Comparison of ENCODE assay signal across 8 cellular contexts in genomic region chr1:156489166-156489934, GRCh38. TPM values are rescaled to one million over a fixed set of nuclear protein-coding genes. Genes with fewer than 3 reads are reported as not detected.
DNase-seq lines count a peak whose midpoint lies in the region; ATAC-seq, FAIRE-seq and TF ChIP-seq lines count a peak whose summit lies in the region.

No MANE protein-coding gene starts in this region.

- peak; percentile 13 for FAIRE-seq in GM12891 (lab: Jason Lieb, UNC)

- no peak for DNase-seq in GM12891 (ENCODE audit: insufficient read length, low spot score)
- peak; percentile 42 for DNase-seq in NCI-H446 treated with DMSO at 0.1 percent for 48 hours (lab: John Stamatoyannopoulos, UW)
- DNase-seq in activated T-cell treated with anti-CD3 and anti-CD28 coated beads for 48 hours (ENCODE audit: low read depth), result peak; percentile 38
- DNase-seq in globus pallidus (ENCODE audit: low spot score), result peak; percentile 77
- DNase-seq in posterior cingulate gyrus, result peak; percentile 63 to 97 (median 80)
- no peak for DNase-seq in AG20443 (ENCODE audit: low spot score)
- no peak for DNase-seq in DMS153 treated with DMSO at 0.1 percent for 48 hours (lab: John Stamatoyannopoulos, UW; ENCODE audit: unreplicated experiment)

- intact Hi-C loops in posterior cingulate gyrus (cut with DNase I), result loop anchor here (10.0 kb wide), 1 partner anchor 115 kb away; the partner anchor contains the start of gene GPATCH4

- peak; percentile 59; the same call in 1 of the 2 replicates for TF ChIP-seq POLR2A in GM12891 (IDR thresholded peaks at IDR 0.05; ENCODE audit: low read depth, low read length)

- ATAC-seq in HG02798 (IDR thresholded peaks at IDR 0.05; ENCODE audit: poor library complexity, unreplicated experiment), result peak; percentile 25

TF ChIP-seq in GM12891, 5 proteins besides CTCF, POLR2A, EP300 and RAD21:
- no peak for TF ChIP-seq PAX5 (IDR thresholded peaks at IDR 0.05; ENCODE audit: insufficient read depth, low read length, severe bottlenecking)
- no peak for TF ChIP-seq POLR2AphosphoS5 (IDR thresholded peaks at IDR 0.05; ENCODE audit: low read depth, low read length)
- peak; percentile 37; the same call in 1 of the 2 replicates for TF ChIP-seq POU2F2 (IDR thresholded peaks at IDR 0.05; ENCODE audit: low read depth, low read length)
- TF ChIP-seq SPI1 (IDR thresholded peaks at IDR 0.05; ENCODE audit: low read depth, low read length), result no peak
- 0 out of 2 replicates have a peak, but pooled peaks have one; percentile 12 for TF ChIP-seq TAF1 (IDR thresholded peaks at IDR 0.05; ENCODE audit: low read depth, low read length)

RNA-seq across cellular contexts. Expression of gene MEF2D, which starts 11.2 kb away (rescaled TPM):
- polyA plus RNA-seq in GM12891 (2012; ENCODE audit: low read depth, missing spikeins), result 23.8 TPM

Comparison
In these comparisons a context has a peak if more than half of its experiments do, and no peak if none do; other contexts are left out.
1. DNase-seq: peak in NCI-H446 treated with DMSO at 0.1 percent for 48 hours (single experiment), activated T-cell treated with anti-CD3 and anti-CD28 coated beads for 48 hours (single experiment), globus pallidus (single experiment) and posterior cingulate gyrus (10 of 10); none in GM12891 (single experiment), AG20443 (single experiment) and DMS153 treated with DMSO at 0.1 percent for 48 hours (single experiment).